In genomic region chr17:48618366-48618896, GRCh38 we compare ENCODE assay signal across 8 cellular contexts. TPM values are rescaled to one million over a fixed set of nuclear protein-coding genes. Genes with fewer than 3 reads are reported as not detected.
DNase-seq lines count a peak whose midpoint lies in the region; ATAC-seq and TF ChIP-seq lines count a peak whose summit lies in the region.

No MANE protein-coding gene starts in this region.

- DNase-seq in BE2C = peak; percentile 81
- peak; percentile 67 for DNase-seq in NOMO-1 treated with dmso at 0.1 percent for 144 hours (lab: John Stamatoyannopoulos, UW; ENCODE audit: unreplicated experiment)
- peak; percentile 66 to 90 (median 79) for DNase-seq in activated CD8-positive, alpha-beta memory T cell treated with anti-CD3 and anti-CD28 coated beads for 48 hours (ENCODE audit: low read depth in 2 of 3, low spot score in 2 of 3)
- peak; percentile 81 to 86 (median 84) for DNase-seq in effector memory CD8-positive, alpha-beta T cell
- DNase-seq in mesenteric fat pad (ENCODE audit: low spot score) = peak; percentile 94
- DNase-seq in stimulated activated CD8-positive, alpha-beta memory T cell treated with anti-CD3 and anti-CD28 coated beads, Interleukin-15, amount 100 ng/mL, for 24 hours (ENCODE audit: low read depth) = peak; percentile 84

- TF ChIP-seq CTCF in BE2C (IDR thresholded peaks at IDR 0.05; ENCODE audit: low read depth, low read length) (peak; percentile 95), HEK293 (tag by site-specific recombination; IDR thresholded peaks at IDR 0.05) (peak; percentile 96)

- CTCF ChIA-PET in HEK293 (lab: Yijun Ruan, JAX) = interaction anchor here (0.6 to 5.7 kb wide), 43 partner anchors 9 to 593 kb away, joined by 3 to 86 read pairs (median 4); partner anchors contain the start of gene HOXB5

- H3K9me3 Mint-ChIP-seq in effector memory CD8-positive, alpha-beta T cell = no peaks in the 10 kb centered on the region

- H3K36me3 ChIP-seq in BE2C (no peaks in the 10 kb centered on the region), HEK293 (ENCODE audit: control insufficient read depth in 2 of 2, insufficient read depth in 1 of 2, low read length in 2 of 2) (peaks cover 0 to 22% of the 10 kb centered on the region in 2 experiments; a peak in 1 of 3 replicates)

- POLR2A ChIA-PET in HEK293 (lab: Yijun Ruan, JAX) = interaction anchor here (0.9 to 1.3 kb wide), 2 partner anchors 9 to 17 kb away, joined by 3 to 4 read pairs; no protein-coding TSS in a partner anchor

- peak overlapping the region; percentile 44; the same call in 1 of the 2 replicates for H3K27ac ChIP-seq in HEK293 (ENCODE audit: extremely low read depth, low read depth, low read length)

- peaks cover 30% of the 10 kb centered on the region for H3K36me3 Mint-ChIP-seq in effector memory CD8-positive, alpha-beta T cell (ENCODE audit: insufficient read depth)

- H3K27ac Mint-ChIP-seq in effector memory CD8-positive, alpha-beta T cell = no peak overlapping the region

- H3K9me3 ChIP-seq in BE2C (no peaks in the 10 kb centered on the region), HEK293 (ENCODE audit: control insufficient read depth, insufficient read depth, low read depth, low read length) (no peaks in the 10 kb centered on the region)

- H3K4me3 Mint-ChIP-seq in effector memory CD8-positive, alpha-beta T cell = peak overlapping the region in 1 of 2 donors; percentile 55

- ATAC-seq in effector memory CD8-positive, alpha-beta T cell (replicated peaks) = peak; percentile 74
- ATAC-seq in HG03520 (IDR thresholded peaks at IDR 0.05; ENCODE audit: unreplicated experiment) = no peak

- peaks cover 97 to 100% of the 10 kb centered on the region in 2 donors for H3K27me3 Mint-ChIP-seq in effector memory CD8-positive, alpha-beta T cell

- H3K27me3 ChIP-seq in BE2C = peaks cover 98% of the 10 kb centered on the region

- peaks cover 21 to 26% of the 10 kb centered on the region in 2 donors for H3K4me1 Mint-ChIP-seq in effector memory CD8-positive, alpha-beta T cell (ENCODE audit: low read depth in 2 of 2)

- H3K4me3 ChIP-seq in BE2C (ENCODE audit: low read depth, low read length) (no peak overlapping the region), HEK293 (ENCODE audit: low read depth, low read length) (no peak overlapping the region)

- H3K4me1 ChIP-seq in BE2C (no peaks in the 10 kb centered on the region), HEK293 (ENCODE audit: control insufficient read depth, insufficient read depth, low read length) (peaks cover 48% of the 10 kb centered on the region)

TF ChIP-seq in HEK293, 187 proteins besides CTCF, POLR2A, EP300 and RAD21:
- TF ChIP-seq ZBTB17 (tag by site-specific recombination; IDR thresholded peaks at IDR 0.05) (peak; percentile 51), IKZF3 (tag by site-specific recombination; IDR thresholded peaks at IDR 0.05) (peak; percentile 89), ZSCAN30 (tag by site-specific recombination; IDR thresholded peaks at IDR 0.05) (peak; percentile 87), BCL11A (tag by site-specific recombination; IDR thresholded peaks at IDR 0.05; ENCODE audit: low read depth) (no peak), ZBTB48 (tag by site-specific recombination; IDR thresholded peaks at IDR 0.05) (no peak), ZNF654 (tag by site-specific recombination; IDR thresholded peaks at IDR 0.05; ENCODE audit: low read depth) (peak; percentile 99), REPIN1 (tag by site-specific recombination; IDR thresholded peaks at IDR 0.05; ENCODE audit: low read depth) (0 out of 2 replicates have a peak, but pooled peaks have one; percentile 35), PRDM1 (tag by site-specific recombination; IDR thresholded peaks at IDR 0.05) (peak; percentile 39), ZNF394 (tag by site-specific recombination; IDR thresholded peaks at IDR 0.05; ENCODE audit: borderline replicate concordance) (0 out of 2 replicates have a peak, but pooled peaks have one; percentile 22), ZNF426 (tag by site-specific recombination; IDR thresholded peaks at IDR 0.05) (no peak), OSR2 (tag by site-specific recombination; IDR thresholded peaks at IDR 0.05) (peak; percentile 36; the same call in 1 of the 2 replicates), ZBTB8A (tag by site-specific recombination; IDR thresholded peaks at IDR 0.05) (peak; percentile 38; the same call in 1 of the 2 replicates), TCF7L2 (IDR thresholded peaks at IDR 0.05; ENCODE audit: borderline replicate concordance, low read depth, low read length) (no peak)
TF ChIP-seq in HEK293: peak in this region for 9.

RNA-seq across cellular contexts. Expression of gene HOXB8, which starts 3.3 kb away (rescaled TPM):
- polyA plus RNA-seq in BE2C (2012; ENCODE audit: insufficient read depth, insufficient read length, low read depth) = not detected
- total RNA-seq in mesenteric fat pad = 2.3 TPM

RNA-seq across cellular contexts. Expression of gene HOXB7, which starts 7.6 kb away (rescaled TPM):
- polyA plus RNA-seq in BE2C (2012; ENCODE audit: insufficient read depth, insufficient read length, low read depth) = not detected
- total RNA-seq in mesenteric fat pad = 12.8 TPM

RNA-seq across cellular contexts. Expression of gene HOXB9, which starts 7.7 kb away (rescaled TPM):
- polyA plus RNA-seq in BE2C (2012; ENCODE audit: insufficient read depth, insufficient read length, low read depth) = not detected
- total RNA-seq in mesenteric fat pad = 0.58 TPM

RNA-seq across cellular contexts. Expression of gene HOXB6, which starts 13.6 kb away (rescaled TPM):
- polyA plus RNA-seq in BE2C (2012; ENCODE audit: insufficient read depth, insufficient read length, low read depth) = not detected
- 8.9 TPM for total RNA-seq in mesenteric fat pad

RNA-seq across cellular contexts. Expression of gene HOXB5, which starts 24.9 kb away (rescaled TPM):
- not detected for polyA plus RNA-seq in BE2C (2012; ENCODE audit: insufficient read depth, insufficient read length, low read depth)
- 2.0 TPM for total RNA-seq in mesenteric fat pad
